ENCODE assay signal across 1 cellular context in the genomic region with DNA sequence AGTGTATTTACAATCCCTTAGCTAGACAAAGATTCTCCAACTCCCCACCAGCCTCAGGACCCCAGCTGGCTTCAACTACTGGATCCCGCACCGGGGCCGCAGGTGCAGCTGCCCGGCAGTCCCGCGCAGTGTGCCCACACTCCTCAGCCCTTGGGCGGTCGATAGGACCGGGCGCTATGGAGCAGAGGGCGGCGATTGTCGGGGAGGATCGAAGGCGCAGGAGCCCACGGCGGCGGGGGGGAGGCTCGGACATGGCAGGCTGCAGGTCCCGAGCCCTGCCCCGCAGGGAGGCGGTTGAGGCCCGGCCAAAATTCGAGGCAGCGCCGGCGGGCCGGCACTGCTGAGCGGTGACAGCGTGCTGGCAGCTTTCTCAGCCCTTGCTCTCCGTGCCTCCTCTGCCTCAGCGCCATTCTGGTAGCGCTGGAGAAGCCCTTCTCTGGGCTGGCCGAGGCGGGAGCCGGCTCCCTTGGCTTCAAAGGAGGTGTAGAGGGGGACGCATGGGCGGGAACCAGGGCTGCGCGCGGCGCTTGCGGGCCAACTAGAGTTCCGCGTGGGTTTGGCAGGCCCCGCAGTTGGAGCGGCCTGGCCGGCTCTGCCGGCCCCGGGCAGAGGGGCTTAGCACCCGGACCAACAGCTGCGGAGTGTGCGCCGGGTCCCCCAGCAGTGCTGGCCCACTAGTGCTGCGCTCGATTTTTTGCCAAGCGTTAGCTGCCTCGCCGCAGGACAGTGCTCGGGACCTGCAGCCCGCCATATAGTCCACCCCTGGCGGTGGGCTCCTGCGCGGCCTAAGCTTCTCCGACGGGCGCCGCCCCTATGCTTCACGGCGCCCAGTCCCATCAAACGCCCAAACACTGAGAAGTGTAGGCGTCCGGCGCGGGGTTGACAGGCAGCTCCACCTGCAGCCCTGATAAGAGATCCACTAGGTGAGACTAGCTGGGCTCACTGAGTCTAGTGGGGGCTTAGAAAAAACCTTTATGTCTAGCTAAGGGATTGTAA.
A peak's percentile ranks its signal among the peaks of the same experiment; 100 is the strongest.
TF ChIP-seq lines count a peak whose summit lies in the region.

No MANE protein-coding gene starts in this region.

TF ChIP-seq in H1, 55 proteins besides CTCF, POLR2A, EP300 and RAD21:
- TF ChIP-seq E2F6 (IDR thresholded peaks at IDR 0.05) (peak; percentile 75), EZH2 (IDR thresholded peaks at IDR 0.05; ENCODE audit: low read depth, low read length, severe bottlenecking) (no peak)
TF ChIP-seq in H1: peak in this region for 1.
